18 cellular contexts compared by ENCODE assay signal in the genomic region with DNA sequence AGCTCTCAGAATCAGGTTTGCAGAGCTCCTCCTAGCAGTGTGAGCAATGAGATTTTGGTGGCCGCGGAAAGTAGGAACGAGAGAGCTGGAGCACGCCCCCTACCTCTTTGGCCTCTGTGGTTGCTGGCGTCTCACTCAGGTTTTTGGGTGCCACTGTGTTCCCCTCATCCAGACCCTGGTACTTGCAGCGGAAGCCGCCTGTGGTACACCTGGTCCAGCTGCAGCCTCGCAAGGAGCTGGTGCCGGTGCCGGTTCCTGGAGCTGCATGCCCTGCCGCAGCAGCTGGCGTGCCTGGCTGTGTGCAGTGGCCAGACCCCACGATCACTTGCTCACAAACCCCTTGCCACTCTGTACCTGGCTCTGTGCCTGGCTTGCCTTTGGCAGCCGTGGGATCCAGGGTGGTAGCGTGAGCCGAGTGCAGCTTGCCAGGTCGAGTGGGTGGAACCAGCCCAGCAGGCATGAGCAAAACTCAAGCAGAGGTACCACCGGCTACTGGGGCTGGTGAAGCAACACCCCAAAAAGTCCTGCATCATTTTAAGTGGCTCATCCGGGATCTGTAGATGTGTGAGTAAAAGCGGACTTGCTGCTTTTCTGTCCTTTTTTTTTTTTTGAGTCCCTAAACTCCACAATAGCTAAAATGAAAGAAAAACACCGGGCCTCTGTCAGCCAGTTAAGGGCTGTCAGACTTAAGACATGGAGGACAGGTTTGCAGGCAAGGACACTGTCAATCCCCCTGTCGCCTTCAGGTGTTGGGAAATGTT.
DNase-seq lines count a peak whose midpoint lies in the region; ATAC-seq and TF ChIP-seq lines count a peak whose summit lies in the region.
"Had no signal": no experiment of that assay in that cellular context is flagged by ENCODE, and none has a peak within 500 bp of the region (broad histone marks: within the 10 kb centered on the region; RNA-seq: fewer than 3 reads in every experiment).

No MANE protein-coding gene starts in this region.

- H4K20me1 ChIP-seq in SK-N-SH (ENCODE audit: insufficient read depth), result no peaks in the 10 kb centered on the region

- no peaks in the 10 kb centered on the region for H3K9me3 Mint-ChIP-seq in Caco-2 (ENCODE audit: unreplicated experiment)
- peaks cover 0 to 1% of the 10 kb centered on the region in 2 donors for H3K9me3 Mint-ChIP-seq in activated T-cell treated with anti-CD3 and anti-CD28 coated beads, Interleukin-2, amount 50 U/mL, for 72 hours
- peaks cover 0 to 4% (median 0%) of the 10 kb centered on the region in 9 donors for H3K9me3 Mint-ChIP-seq in naive thymus-derived CD8-positive, alpha-beta T cell
- H3K9me3 Mint-ChIP-seq: activated CD4-positive, alpha-beta T cell treated with anti-CD3 and anti-CD28 coated beads, Interleukin-2, amount 10 ng/mL, durations not matched to agents 7 days and 5 days had no signal

- H3K4me3 ChIP-seq in Caco-2 (ENCODE audit: low read depth, low read length) (peak overlapping the region; percentile 34), SK-N-SH (ENCODE audit: low read depth in 2 of 2, low read length in 1 of 2) (peak overlapping the region; percentile 51 to 57), lower lobe of right lung (no peak overlapping the region), ovary (no peak overlapping the region)

- no peaks in the 10 kb centered on the region for H3K4me1 Mint-ChIP-seq in Caco-2 (ENCODE audit: low read depth, unreplicated experiment)
- no peaks in the 10 kb centered on the region for H3K4me1 Mint-ChIP-seq in activated T-cell treated with anti-CD3 and anti-CD28 coated beads, Interleukin-2, amount 50 U/mL, for 72 hours (ENCODE audit: low read depth)
- no peaks in the 10 kb centered on the region for H3K4me1 Mint-ChIP-seq in naive thymus-derived CD8-positive, alpha-beta T cell
- H3K4me1 Mint-ChIP-seq: activated CD4-positive, alpha-beta T cell treated with anti-CD3 and anti-CD28 coated beads, Interleukin-2, amount 10 ng/mL, durations not matched to agents 7 days and 5 days had no signal

- no peak for TF ChIP-seq POLR2A in ovary (IDR thresholded peaks at IDR 0.05)

- no peaks in the 10 kb centered on the region for H3K9me2 ChIP-seq in SK-N-SH

- peak in 1 of 2 donors; percentile 25 for ATAC-seq in lower lobe of right lung
- no peak for ATAC-seq in activated T-cell treated with anti-CD3 and anti-CD28 coated beads, Interleukin-2, amount 50 U/mL, for 72 hours (replicated peaks in 1 of 2)
- ATAC-seq in naive thymus-derived CD8-positive, alpha-beta T cell, result no peak

- no peaks in the 10 kb centered on the region for H3K79me2 ChIP-seq in SK-N-SH (ENCODE audit: insufficient read depth)

- H3K4me3 Mint-ChIP-seq in Caco-2 (ENCODE audit: unreplicated experiment), result peak overlapping the region; percentile 60
- H3K4me3 Mint-ChIP-seq in activated T-cell treated with anti-CD3 and anti-CD28 coated beads, Interleukin-2, amount 50 U/mL, for 72 hours, result no peak overlapping the region
- no peak overlapping the region for H3K4me3 Mint-ChIP-seq in naive thymus-derived CD8-positive, alpha-beta T cell
- H3K4me3 Mint-ChIP-seq: activated CD4-positive, alpha-beta T cell treated with anti-CD3 and anti-CD28 coated beads, Interleukin-2, amount 10 ng/mL, durations not matched to agents 7 days and 5 days had no signal

- TF ChIP-seq EP300 in SK-N-SH (IDR thresholded peaks at IDR 0.05; ENCODE audit: borderline replicate concordance in 1 of 2, low read depth in 1 of 2, low read length in 1 of 2) (no peak), ovary (IDR thresholded peaks at IDR 0.05) (no peak)

- no peaks in the 10 kb centered on the region for H3F3A ChIP-seq in SK-N-SH (replicated peaks; ENCODE audit: insufficient read depth)

- no peak overlapping the region for H3K27ac Mint-ChIP-seq in Caco-2 (ENCODE audit: unreplicated experiment)
- no peak overlapping the region for H3K27ac Mint-ChIP-seq in activated T-cell treated with anti-CD3 and anti-CD28 coated beads, Interleukin-2, amount 50 U/mL, for 72 hours
- H3K27ac Mint-ChIP-seq in naive thymus-derived CD8-positive, alpha-beta T cell, result no peak overlapping the region
- H3K27ac Mint-ChIP-seq: activated CD4-positive, alpha-beta T cell treated with anti-CD3 and anti-CD28 coated beads, Interleukin-2, amount 10 ng/mL, durations not matched to agents 7 days and 5 days had no signal

- intact Hi-C loops in Caco-2 (cut with micrococcal nuclease; ENCODE audit: unreplicated experiment) (no loop called here), lower lobe of right lung (cut with DNase I) (no loop called here), ovary (cut with DNase I) (no loop called here)

- TF ChIP-seq RAD21 in SK-N-SH (IDR thresholded peaks at IDR 0.05; ENCODE audit: low read length), result no peak

- H3K9me3 ChIP-seq in Caco-2 (no peaks in the 10 kb centered on the region), SK-N-SH (no peaks in the 10 kb centered on the region), lower lobe of right lung (no peaks in the 10 kb centered on the region), ovary (no peaks in the 10 kb centered on the region)

- POLR2A ChIA-PET in Caco-2 (lab: Charles Lee) (no interaction called here), SK-N-SH (lab: Yijun Ruan, JAX) (no interaction called here)
- POLR2A ChIA-PET in naive thymus-derived CD8-positive, alpha-beta T cell (lab: Charles Lee), result no interaction called here

- H3K36me3 ChIP-seq in Caco-2 (ENCODE audit: control insufficient read depth, insufficient read depth, low read length) (no peaks in the 10 kb centered on the region), SK-N-SH (replicated peaks in 1 of 2; ENCODE audit: control insufficient read depth in 1 of 2, insufficient read depth in 2 of 2, low read length in 1 of 2) (no peaks in the 10 kb centered on the region), lower lobe of right lung (no peaks in the 10 kb centered on the region), ovary (no peaks in the 10 kb centered on the region)

- H3K27ac ChIP-seq in SK-N-SH (ENCODE audit: low read depth in 2 of 2, low read length in 1 of 2), result peak overlapping the region in 1 of 2 experiments; percentile 8; a peak in 1 of 4 replicates
- no peak overlapping the region for H3K27ac ChIP-seq in lower lobe of right lung
- no peak overlapping the region for H3K27ac ChIP-seq in ovary
- H3K27ac ChIP-seq: HL-60 had no signal

- H3K4me2 ChIP-seq in SK-N-SH, result peak overlapping the region; percentile 71

- H3K36me3 Mint-ChIP-seq in Caco-2 (ENCODE audit: insufficient read depth, unreplicated experiment), result no peaks in the 10 kb centered on the region
- no peaks in the 10 kb centered on the region for H3K36me3 Mint-ChIP-seq in activated T-cell treated with anti-CD3 and anti-CD28 coated beads, Interleukin-2, amount 50 U/mL, for 72 hours (ENCODE audit: insufficient read depth in 2 of 2)
- no peaks in the 10 kb centered on the region for H3K36me3 Mint-ChIP-seq in naive thymus-derived CD8-positive, alpha-beta T cell

- CTCF ChIA-PET in Caco-2 (lab: Charles Lee) (no interaction called here), SK-N-SH (lab: Yijun Ruan, JAX) (interaction anchor here (1.3 kb wide), 1 partner anchor 17 kb away, joined by 3 read pairs; no protein-coding TSS in a partner anchor)

- H3K27me3 ChIP-seq in Caco-2 (replicated peaks; ENCODE audit: control insufficient read depth, insufficient read depth, low read length) (no peaks in the 10 kb centered on the region), SK-N-SH (ENCODE audit: insufficient read depth) (no peaks in the 10 kb centered on the region), lower lobe of right lung (ENCODE audit: low read depth) (no peaks in the 10 kb centered on the region), ovary (no peaks in the 10 kb centered on the region)

- BruUV-seq in Caco-2 (replicated peaks; lab: Mats Ljungman, UMichigan), result no TSS peak

- peak overlapping the region; percentile 71 for H2AFZ ChIP-seq in SK-N-SH (ENCODE audit: low read depth)

- H3K27me3 Mint-ChIP-seq in Caco-2 (ENCODE audit: insufficient read depth, unreplicated experiment), result no peaks in the 10 kb centered on the region
- H3K27me3 Mint-ChIP-seq in activated T-cell treated with anti-CD3 and anti-CD28 coated beads, Interleukin-2, amount 50 U/mL, for 72 hours (ENCODE audit: low read depth), result no peaks in the 10 kb centered on the region
- H3K27me3 Mint-ChIP-seq in naive thymus-derived CD8-positive, alpha-beta T cell, result no peaks in the 10 kb centered on the region
- H3K27me3 Mint-ChIP-seq: activated CD4-positive, alpha-beta T cell treated with anti-CD3 and anti-CD28 coated beads, Interleukin-2, amount 10 ng/mL, durations not matched to agents 7 days and 5 days had no signal

- DNase-seq in Caco-2, result peak in 1 of 2 experiments; percentile 7
- peak; percentile 30 for DNase-seq in LoVo (ENCODE audit: low spot score)
- DNase-seq in SK-N-SH, result no peak
- peak; percentile 37 for DNase-seq in lower lobe of right lung
- no peak for DNase-seq in ovary
- DNase-seq in activated T-cell treated with anti-CD3 and anti-CD28 coated beads, Interleukin-2, amount 50 U/mL, for 72 hours, result no peak
- no peak for DNase-seq in naive thymus-derived CD8-positive, alpha-beta T cell
- DNase-seq: activated CD4-positive, alpha-beta T cell treated with anti-CD3 and anti-CD28 coated beads, Interleukin-2, amount 10 ng/mL, durations not matched to agents 7 days and 5 days; activated naive CD4-positive, alpha-beta T cell treated with Interleukin-2 at 50 U/mL for 16 hours; COR-L47; foreskin fibroblast; GF-D8; KG1; NCI-H1417 treated with DMSO at 0.1 percent for 48 hours; NCI-H510A; OCI-M1; stimulated activated CD4-positive, alpha-beta T cell treated with anti-CD3 and anti-CD28 coated beads, Interleukin-4, amount 100 ng/mL, for 1 hour had no signal

- peak overlapping the region; percentile 27; the same call in 1 of the 2 replicates for H3K9ac ChIP-seq in SK-N-SH

- 54% methylated on average over 12 of the region's 22 CpGs for WGBS in SK-N-SH (ENCODE audit: low lambda C conversion rate)
- WGBS in ovary, 3 donors, result 95 to 96% (median 96%) methylated on average over 22 of the region's 22 CpGs

- TF ChIP-seq CTCF in Caco-2 (IDR thresholded peaks at IDR 0.05; ENCODE audit: insufficient read depth in 1 of 2, low read depth in 1 of 2, low read length in 1 of 2, severe bottlenecking in 1 of 2, unreplicated experiment in 1 of 2), result no peak
- no peak for TF ChIP-seq CTCF in SK-N-SH (IDR thresholded peaks at IDR 0.05)
- TF ChIP-seq CTCF in lower lobe of right lung (IDR thresholded peaks at IDR 0.05), result no peak
- no peak for TF ChIP-seq CTCF in ovary (IDR thresholded peaks at IDR 0.05)

- H3K4me1 ChIP-seq in Caco-2, result no peaks in the 10 kb centered on the region
- peaks cover 0 to 5% of the 10 kb centered on the region in 2 experiments; a peak in 2 of 4 replicates for H3K4me1 ChIP-seq in SK-N-SH (ENCODE audit: control insufficient read depth in 1 of 2, insufficient read depth in 2 of 2, low read depth in 1 of 2, low read length in 1 of 2)
- H3K4me1 ChIP-seq in lower lobe of right lung, result no peaks in the 10 kb centered on the region
- no peaks in the 10 kb centered on the region for H3K4me1 ChIP-seq in ovary (ENCODE audit: insufficient read depth)

TF ChIP-seq in SK-N-SH, 30 proteins besides CTCF, POLR2A, EP300 and RAD21 (continues in another document):
- no peak for TF ChIP-seq MEF2A (IDR thresholded peaks at IDR 0.05; ENCODE audit: borderline replicate concordance, low read depth)

Comparison
In these comparisons a context has a peak if more than half of its experiments do, and no peak if none do; other contexts are left out.
1. DNase-seq: peak in LoVo (single experiment) and lower lobe of right lung (single experiment); none in SK-N-SH (single experiment), ovary (0 of 5), activated T-cell treated with anti-CD3 and anti-CD28 coated beads, Interleukin-2, amount 50 U/mL, for 72 hours (0 of 2) and naive thymus-derived CD8-positive, alpha-beta T cell (0 of 10).
2. H3K4me3 ChIP-seq: peak in Caco-2 (single experiment) and SK-N-SH (2 of 2); none in lower lobe of right lung (single experiment) and ovary (single experiment).